In genomic region chr1:24899581-24900485, GRCh38 we compare ENCODE assay signal across 1 cellular context.
TF ChIP-seq lines count a peak whose summit lies in the region.

No MANE protein-coding gene starts in this region.

TF ChIP-seq in GM12878, 131 proteins besides CTCF, POLR2A, EP300 and RAD21 (continued from another document):
- TF ChIP-seq PRDM15 (CRISPR knock-in tag; IDR thresholded peaks at IDR 0.05), result no peak; the same call in 1 of the 2 replicates
- TF ChIP-seq SIN3A (IDR thresholded peaks at IDR 0.05; ENCODE audit: low read depth, low read length), result no peak
- TF ChIP-seq SMC3 (IDR thresholded peaks at IDR 0.05; ENCODE audit: borderline replicate concordance, low read length), result no peak
- no peak for TF ChIP-seq ZNF24 (IDR thresholded peaks at IDR 0.05)
- no peak for TF ChIP-seq KLF5 (IDR thresholded peaks at IDR 0.05; ENCODE audit: partially characterized antibody)
- no peak for TF ChIP-seq NR2F1 (conservative IDR thresholded peaks at IDR 0.05)
- TF ChIP-seq PAX8 (IDR thresholded peaks at IDR 0.05), result no peak
- no peak; the same call in 1 of the 2 replicates for TF ChIP-seq WRNIP1 (IDR thresholded peaks at IDR 0.05; ENCODE audit: borderline replicate concordance, low read depth, low read length)
- no peak for TF ChIP-seq YY1 (IDR thresholded peaks at IDR 0.05; ENCODE audit: low read depth, low read length)
- no peak for TF ChIP-seq CBX3 (IDR thresholded peaks at IDR 0.05; ENCODE audit: borderline replicate concordance, low read depth)
- 0 out of 2 replicates have a peak, but pooled peaks have one; percentile 12 for TF ChIP-seq RELB (IDR thresholded peaks at IDR 0.05; ENCODE audit: low read depth)
- TF ChIP-seq, protein P1, sequence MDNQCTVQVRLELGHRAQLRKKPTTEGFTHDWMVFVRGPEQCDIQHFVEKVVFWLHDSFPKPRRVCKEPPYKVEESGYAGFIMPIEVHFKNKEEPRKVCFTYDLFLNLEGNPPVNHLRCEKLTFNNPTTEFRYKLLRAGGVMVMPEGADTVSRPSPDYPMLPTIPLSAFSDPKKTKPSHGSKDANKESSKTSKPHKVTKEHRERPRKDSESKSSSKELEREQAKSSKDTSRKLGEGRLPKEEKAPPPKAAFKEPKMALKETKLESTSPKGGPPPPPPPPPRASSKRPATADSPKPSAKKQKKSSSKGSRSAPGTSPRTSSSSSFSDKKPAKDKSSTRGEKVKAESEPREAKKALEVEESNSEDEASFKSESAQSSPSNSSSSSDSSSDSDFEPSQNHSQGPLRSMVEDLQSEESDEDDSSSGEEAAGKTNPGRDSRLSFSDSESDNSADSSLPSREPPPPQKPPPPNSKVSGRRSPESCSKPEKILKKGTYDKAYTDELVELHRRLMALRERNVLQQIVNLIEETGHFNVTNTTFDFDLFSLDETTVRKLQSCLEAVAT (IDR thresholded peaks at IDR 0.05), result no peak
- TF ChIP-seq NKRF (conservative IDR thresholded peaks at IDR 0.05), result no peak
- no peak for TF ChIP-seq KDM1A (IDR thresholded peaks at IDR 0.05; ENCODE audit: borderline replicate concordance)
- no peak for TF ChIP-seq ATF7 (IDR thresholded peaks at IDR 0.05; ENCODE audit: low read depth)
- TF ChIP-seq, protein P2, sequence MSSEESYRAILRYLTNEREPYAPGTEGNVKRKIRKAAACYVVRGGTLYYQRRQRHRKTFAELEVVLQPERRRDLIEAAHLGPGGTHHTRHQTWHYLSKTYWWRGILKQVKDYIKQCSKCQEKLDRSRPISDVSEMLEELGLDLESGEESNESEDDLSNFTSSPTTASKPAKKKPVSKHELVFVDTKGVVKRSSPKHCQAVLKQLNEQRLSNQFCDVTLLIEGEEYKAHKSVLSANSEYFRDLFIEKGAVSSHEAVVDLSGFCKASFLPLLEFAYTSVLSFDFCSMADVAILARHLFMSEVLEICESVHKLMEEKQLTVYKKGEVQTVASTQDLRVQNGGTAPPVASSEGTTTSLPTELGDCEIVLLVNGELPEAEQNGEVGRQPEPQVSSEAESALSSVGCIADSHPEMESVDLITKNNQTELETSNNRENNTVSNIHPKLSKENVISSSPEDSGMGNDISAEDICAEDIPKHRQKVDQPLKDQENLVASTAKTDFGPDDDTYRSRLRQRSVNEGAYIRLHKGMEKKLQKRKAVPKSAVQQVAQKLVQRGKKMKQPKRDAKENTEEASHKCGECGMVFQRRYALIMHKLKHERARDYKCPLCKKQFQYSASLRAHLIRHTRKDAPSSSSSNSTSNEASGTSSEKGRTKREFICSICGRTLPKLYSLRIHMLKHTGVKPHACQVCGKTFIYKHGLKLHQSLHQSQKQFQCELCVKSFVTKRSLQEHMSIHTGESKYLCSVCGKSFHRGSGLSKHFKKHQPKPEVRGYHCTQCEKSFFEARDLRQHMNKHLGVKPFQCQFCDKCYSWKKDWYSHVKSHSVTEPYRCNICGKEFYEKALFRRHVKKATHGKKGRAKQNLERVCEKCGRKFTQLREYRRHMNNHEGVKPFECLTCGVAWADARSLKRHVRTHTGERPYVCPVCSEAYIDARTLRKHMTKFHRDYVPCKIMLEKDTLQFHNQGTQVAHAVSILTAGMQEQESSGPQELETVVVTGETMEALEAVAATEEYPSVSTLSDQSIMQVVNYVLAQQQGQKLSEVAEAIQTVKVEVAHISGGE (CRISPR knock-in tag; IDR thresholded peaks at IDR 0.05), result 0 out of 2 replicates have a peak, but pooled peaks have one; percentile 12
- TF ChIP-seq IRF4 (IDR thresholded peaks at IDR 0.05; ENCODE audit: low read depth, low read length), result no peak
- TF ChIP-seq SREBF2 (IDR thresholded peaks at IDR 0.05; ENCODE audit: low read length), result no peak
- TF ChIP-seq SREBF1 (IDR thresholded peaks at IDR 0.05; ENCODE audit: low read length), result no peak
- no peak for TF ChIP-seq TAF1 (IDR thresholded peaks at IDR 0.05; ENCODE audit: borderline replicate concordance, low read depth, low read length)
- TF ChIP-seq, protein P3, sequence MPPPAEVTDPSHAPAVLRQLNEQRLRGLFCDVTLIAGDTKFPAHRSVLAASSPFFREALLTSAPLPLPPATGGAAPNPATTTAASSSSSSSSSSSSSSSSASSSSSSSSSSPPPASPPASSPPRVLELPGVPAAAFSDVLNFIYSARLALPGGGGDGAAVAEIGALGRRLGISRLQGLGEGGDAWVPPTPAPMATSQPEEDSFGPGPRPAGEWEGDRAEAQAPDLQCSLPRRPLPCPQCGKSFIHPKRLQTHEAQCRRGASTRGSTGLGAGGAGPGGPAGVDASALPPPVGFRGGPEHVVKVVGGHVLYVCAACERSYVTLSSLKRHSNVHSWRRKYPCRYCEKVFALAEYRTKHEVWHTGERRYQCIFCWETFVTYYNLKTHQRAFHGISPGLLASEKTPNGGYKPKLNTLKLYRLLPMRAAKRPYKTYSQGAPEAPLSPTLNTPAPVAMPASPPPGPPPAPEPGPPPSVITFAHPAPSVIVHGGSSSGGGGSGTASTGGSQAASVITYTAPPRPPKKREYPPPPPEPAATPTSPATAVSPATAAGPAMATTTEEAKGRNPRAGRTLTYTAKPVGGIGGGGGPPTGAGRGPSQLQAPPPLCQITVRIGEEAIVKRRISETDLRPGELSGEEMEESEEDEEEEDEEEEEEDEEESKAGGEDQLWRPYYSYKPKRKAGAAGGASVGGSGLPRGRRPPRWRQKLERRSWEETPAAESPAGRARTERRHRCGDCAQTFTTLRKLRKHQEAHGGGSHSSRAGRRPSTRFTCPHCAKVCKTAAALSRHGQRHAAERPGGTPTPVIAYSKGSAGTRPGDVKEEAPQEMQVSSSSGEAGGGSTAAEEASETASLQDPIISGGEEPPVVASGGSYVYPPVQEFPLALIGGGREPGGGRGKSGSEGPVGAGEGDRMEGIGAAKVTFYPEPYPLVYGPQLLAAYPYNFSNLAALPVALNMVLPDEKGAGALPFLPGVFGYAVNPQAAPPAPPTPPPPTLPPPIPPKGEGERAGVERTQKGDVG (CRISPR knock-in tag; IDR thresholded peaks at IDR 0.05), result no peak; the same call in 1 of the 2 replicates
- no peak for TF ChIP-seq MYB (IDR thresholded peaks at IDR 0.05; ENCODE audit: borderline replicate concordance, low read depth, low read length)
- no peak for TF ChIP-seq TCF12 (IDR thresholded peaks at IDR 0.05; ENCODE audit: low read depth, low read length)
- peak; percentile 19; the same call in 2 of the 3 replicates for TF ChIP-seq POU2F2 (IDR thresholded peaks at IDR 0.05; ENCODE audit: borderline replicate concordance, low read depth, low read length)
- TF ChIP-seq ZNF207 (IDR thresholded peaks at IDR 0.05; ENCODE audit: borderline replicate concordance), result no peak
- TF ChIP-seq BCLAF1 (IDR thresholded peaks at IDR 0.05), result no peak
- no peak for TF ChIP-seq JUNB (IDR thresholded peaks at IDR 0.05)
- no peak for TF ChIP-seq HDGF (IDR thresholded peaks at IDR 0.05)
- TF ChIP-seq CHD4 (IDR thresholded peaks at IDR 0.05), result no peak
